2 cellular contexts compared by ENCODE assay signal in genomic region chr7:4776160-4776623, GRCh38.
TF ChIP-seq lines count a peak whose summit lies in the region.

No MANE protein-coding gene starts in this region.

TF ChIP-seq in H1, 55 proteins besides CTCF, POLR2A, EP300 and RAD21:
- TF ChIP-seq SIN3A (conservative IDR thresholded peaks at IDR 0.05 in 1 of 2, IDR thresholded peaks at IDR 0.05 in 1 of 2; ENCODE audit: low read depth in 1 of 2, low read length in 2 of 2), result no peak
- no peak for TF ChIP-seq FOSL1 (IDR thresholded peaks at IDR 0.05; ENCODE audit: insufficient read depth, low read depth, low read length)
- TF ChIP-seq SRF (IDR thresholded peaks at IDR 0.05; ENCODE audit: low read depth, low read length), result no peak
- TF ChIP-seq TAF7 (optimal IDR thresholded peaks at IDR 0.05; ENCODE audit: borderline replicate concordance, low read depth, low read length), result no peak
- TF ChIP-seq ZNF274 (IDR thresholded peaks at IDR 0.05; ENCODE audit: borderline replicate concordance, extremely low read depth, low read length), result no peak
- no peak for TF ChIP-seq POU5F1 (IDR thresholded peaks at IDR 0.05; ENCODE audit: low read depth, low read length)

TF ChIP-seq in neural cell, 6 proteins besides CTCF, POLR2A, EP300 and RAD21:
- no peak for TF ChIP-seq SMC3 (conservative IDR thresholded peaks at IDR 0.05; ENCODE audit: poor library complexity)
- no peak for TF ChIP-seq POLR2AphosphoS5 (IDR thresholded peaks at IDR 0.05)
- TF ChIP-seq EZH2 (IDR thresholded peaks at IDR 0.05; ENCODE audit: borderline replicate concordance, insufficient read depth, low read length, poor library complexity, severe bottlenecking), result no peak
- no peak for TF ChIP-seq REST (IDR thresholded peaks at IDR 0.05; ENCODE audit: borderline replicate concordance)
- TF ChIP-seq TAF1 (IDR thresholded peaks at IDR 0.05; ENCODE audit: low read depth), result no peak
- no peak for TF ChIP-seq MXI1 (conservative IDR thresholded peaks at IDR 0.05; ENCODE audit: poor library complexity, severe bottlenecking)
